In genomic region chr13:37741536-37741935, GRCh38 we compare ENCODE assay signal across 26 cellular contexts.
DNase-seq lines count a peak whose midpoint lies in the region; ATAC-seq and TF ChIP-seq lines count a peak whose summit lies in the region.
"Had no signal": no experiment of that assay in that cellular context is flagged by ENCODE, and none has a peak within 500 bp of the region (broad histone marks: within the 10 kb centered on the region; RNA-seq: fewer than 3 reads in every experiment).

No MANE protein-coding gene starts in this region.

- no peak overlapping the region for H3K4me3 Mint-ChIP-seq in endodermal cell
- H3K4me3 Mint-ChIP-seq: CD4-positive, alpha-beta memory T cell had no signal

- peaks cover 11% of the 10 kb centered on the region for H3K36me3 Mint-ChIP-seq in endodermal cell (ENCODE audit: low read depth)
- H3K36me3 Mint-ChIP-seq: CD4-positive, alpha-beta memory T cell had no signal

- H3K4me2 ChIP-seq in PC-9, result no peak overlapping the region
- H3K4me2 ChIP-seq: A549; BLaER1 treated with 17β-estradiol and CSF1 and Interleukin-3, amounts not matched to agents 10 nM and 100 nM had no signal

- H3K9me3 Mint-ChIP-seq in endodermal cell, result no peaks in the 10 kb centered on the region

- CTCF ChIA-PET in PC-9 (lab: Charles Lee), result no interaction called here

- no peak overlapping the region for H3K27ac ChIP-seq in PC-9
- H3K27ac ChIP-seq in endodermal cell (ENCODE audit: low read depth, low read length), result peak overlapping the region; percentile 57
- no peak overlapping the region for H3K27ac ChIP-seq in thoracic aorta
- H3K27ac ChIP-seq: A549; BLaER1 treated with 17β-estradiol and CSF1 and Interleukin-3, amounts not matched to agents 10 nM and 100 nM; Peyer's patch; SJSA1 had no signal

- peaks cover under 1% of the 10 kb centered on the region for H3K4me1 ChIP-seq in PC-9 (replicated peaks; ENCODE audit: insufficient read depth)
- peaks cover 3% of the 10 kb centered on the region for H3K4me1 ChIP-seq in endodermal cell (ENCODE audit: control insufficient read depth, insufficient read depth, low read length)
- H3K4me1 ChIP-seq in thoracic aorta (ENCODE audit: control insufficient read depth in 1 of 2, low read depth in 2 of 2), result no peaks in the 10 kb centered on the region
- H3K4me1 ChIP-seq: A549, Caco-2, Peyer's patch, SJSA1 had no signal

- no peak overlapping the region for H3K27ac Mint-ChIP-seq in endodermal cell
- H3K27ac Mint-ChIP-seq: CD4-positive, alpha-beta memory T cell had no signal

- H3F3A ChIP-seq in PC-9 (ENCODE audit: insufficient read depth, low read depth), result peaks cover 3% of the 10 kb centered on the region

- DNase-seq in Ammon's horn (ENCODE audit: low spot score) (peak; percentile 36), PC-9 (no peak), endodermal cell (no peak), thoracic aorta (ENCODE audit: low spot score) (no peak), nucleus accumbens (lab: John Stamatoyannopoulos, UW) (no peak)
- DNase-seq: Caco-2; CD4-positive, alpha-beta memory T cell; DMS 273 treated with DMSO at 0.1 percent for 48 hours; DMS79 treated with DMSO at 0.1 percent for 48 hours; GOT3; KG1; NCI-H1092; NCI-H1436 treated with DMSO at 0.1 percent for 48 hours; NCI-H1930; NCI-H2171; NCI-H345; NCI-H524; NCI-H774; NK-92 treated with Interleukin-12 subunit alpha and Interleukin-12 subunit beta, amount 100 ng/mL, for 24 hours; Peyer's patch had no signal

- peaks cover 9% of the 10 kb centered on the region for H3K4me1 Mint-ChIP-seq in endodermal cell
- H3K4me1 Mint-ChIP-seq: CD4-positive, alpha-beta memory T cell had no signal

- H3K27me3 ChIP-seq in PC-9 (ENCODE audit: insufficient read depth, low read depth) (no peaks in the 10 kb centered on the region), endodermal cell (ENCODE audit: control insufficient read depth, insufficient read depth, low read length, poor library complexity, severe bottlenecking) (no peaks in the 10 kb centered on the region), thoracic aorta (replicated peaks; ENCODE audit: insufficient read depth) (no peaks in the 10 kb centered on the region)
- H3K27me3 ChIP-seq: BLaER1 treated with 17β-estradiol and CSF1 and Interleukin-3, amounts not matched to agents 10 nM and 100 nM; Peyer's patch; SJSA1 had no signal

- H3K36me3 ChIP-seq in PC-9 (ENCODE audit: low read depth), result no peaks in the 10 kb centered on the region
- H3K36me3 ChIP-seq in endodermal cell (ENCODE audit: control insufficient read depth, insufficient read depth, low read length), result no peaks in the 10 kb centered on the region
- H3K36me3 ChIP-seq in thoracic aorta, result no peaks in the 10 kb centered on the region
- H3K36me3 ChIP-seq: BLaER1 treated with 17β-estradiol and CSF1 and Interleukin-3, amounts not matched to agents 10 nM and 100 nM; Peyer's patch; SJSA1 had no signal

- no peaks in the 10 kb centered on the region for H3K27me3 Mint-ChIP-seq in endodermal cell (ENCODE audit: insufficient read depth)
- H3K27me3 Mint-ChIP-seq: CD4-positive, alpha-beta memory T cell had no signal

- H3K9me3 ChIP-seq in PC-9 (ENCODE audit: insufficient read depth, low read depth) (no peaks in the 10 kb centered on the region), endodermal cell (ENCODE audit: control insufficient read depth, low read length) (no peaks in the 10 kb centered on the region), thoracic aorta (no peaks in the 10 kb centered on the region)
- H3K9me3 ChIP-seq: A549; BLaER1 treated with 17β-estradiol and CSF1 and Interleukin-3, amounts not matched to agents 10 nM and 100 nM; Caco-2; Peyer's patch; SJSA1 had no signal

- POLR2A ChIA-PET in PC-9 (lab: Charles Lee; ENCODE audit: unreplicated experiment), result no interaction called here

- H3K79me2 ChIP-seq in PC-9 (ENCODE audit: low read depth), result no peaks in the 10 kb centered on the region

- TF ChIP-seq CTCF in PC-9 (conservative IDR thresholded peaks at IDR 0.05) (no peak), endodermal cell (conservative IDR thresholded peaks at IDR 0.05) (no peak), thoracic aorta (IDR thresholded peaks at IDR 0.05) (no peak)

- no peaks in the 10 kb centered on the region for H3K9me2 ChIP-seq in PC-9 (ENCODE audit: insufficient read depth)

- no TSS peak for BruUV-seq in PC-9 (replicated peaks; lab: Mats Ljungman, UMichigan)

- H4K20me1 ChIP-seq in PC-9 (ENCODE audit: insufficient read depth), result no peaks in the 10 kb centered on the region
- H4K20me1 ChIP-seq: BLaER1 treated with 17β-estradiol and CSF1 and Interleukin-3, amounts not matched to agents 10 nM and 100 nM had no signal

- H3K9ac ChIP-seq in endodermal cell (ENCODE audit: extremely low read depth, low read length, poor library complexity, severe bottlenecking), result no peak overlapping the region
- H3K9ac ChIP-seq: BLaER1 treated with 17β-estradiol and CSF1 and Interleukin-3, amounts not matched to agents 10 nM and 100 nM had no signal

- 0 out of 2 replicates have a peak overlapping the region, but pooled peaks have one; percentile 17 for H2AFZ ChIP-seq in PC-9

- intact Hi-C loops in PC-9 (cut with micrococcal nuclease; ENCODE audit: unreplicated experiment), result no loop called here

- 88 to 93% methylated on average over 6 of the region's 7 CpGs for WGBS in endodermal cell (ENCODE audit: insufficient coverage in 1 of 2, insufficient read length in 1 of 2), 2 experiments

- no peak overlapping the region for H3K4me3 ChIP-seq in PC-9
- no peak overlapping the region for H3K4me3 ChIP-seq in endodermal cell (ENCODE audit: low read length)
- peak overlapping the region; percentile 26 for H3K4me3 ChIP-seq in thoracic aorta
- H3K4me3 ChIP-seq: A549; BLaER1 treated with 17β-estradiol and CSF1 and Interleukin-3, amounts not matched to agents 10 nM and 100 nM; GM12878; Peyer's patch; SJSA1 had no signal

- ATAC-seq in thoracic aorta (ENCODE audit: insufficient number of reproducible peaks, low FRiP score, low read depth) (peak; percentile 20), GM18517 (IDR thresholded peaks at IDR 0.05; ENCODE audit: unreplicated experiment) (no peak), HG03097 (IDR thresholded peaks at IDR 0.05; ENCODE audit: low FRiP score, unreplicated experiment) (no peak)
- ATAC-seq: A549, GM12878 had no signal
